Comparison of ENCODE assay signal across 29 cellular contexts in the genomic region with DNA sequence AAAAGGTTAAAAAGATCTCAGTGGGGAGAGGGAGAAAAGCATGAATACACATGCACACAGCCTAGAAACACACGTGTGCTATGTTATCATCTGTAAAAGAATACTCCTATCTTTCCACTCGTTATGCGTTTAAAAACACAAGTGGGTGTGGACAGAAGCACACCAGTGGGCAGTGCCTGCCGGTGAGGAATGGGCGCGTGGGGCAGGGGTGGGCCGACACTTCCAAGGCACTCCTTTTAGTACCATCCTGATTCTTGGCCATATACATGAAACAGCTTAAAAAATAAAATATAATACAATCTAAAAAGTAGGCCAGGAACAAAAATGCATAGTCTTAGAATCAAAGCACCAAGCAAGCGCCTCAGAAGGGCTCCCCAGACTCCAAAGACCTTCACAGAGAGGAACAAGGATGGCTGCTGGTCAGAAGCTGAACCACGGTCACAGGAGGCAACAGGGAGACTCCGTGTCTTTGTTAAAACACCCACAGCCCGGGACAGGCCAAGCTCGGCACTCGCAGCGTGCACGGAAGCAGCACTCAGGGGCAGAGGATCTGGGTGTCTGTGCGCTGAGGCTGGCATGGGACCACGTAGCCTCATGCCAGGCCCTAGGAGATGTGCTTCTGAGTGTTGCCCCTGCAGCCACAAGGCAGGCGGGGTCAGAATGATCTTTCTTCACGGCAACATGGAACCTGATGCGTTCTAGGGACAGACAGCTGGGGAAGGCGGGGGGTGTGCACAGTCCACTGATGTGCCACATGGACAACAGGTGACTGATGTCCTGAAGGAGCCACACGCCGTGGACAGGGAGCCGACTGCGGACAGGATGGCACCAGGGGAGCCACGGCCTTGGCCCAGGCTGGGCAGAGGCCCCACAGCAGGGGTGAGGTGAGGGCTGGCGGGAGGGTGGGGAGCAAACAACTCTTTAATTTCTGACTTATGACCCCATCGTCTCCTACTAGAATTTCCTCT.
"Had no signal": no experiment of that assay in that cellular context is flagged by ENCODE, and none has a peak within 500 bp of the region (broad histone marks: within the 10 kb centered on the region; RNA-seq: fewer than 3 reads in every experiment).

No MANE protein-coding gene starts in this region.

- H3K27me3 ChIP-seq: brain microvascular endothelial cell, MG63, SJSA1 had no signal

- H3K4me3 ChIP-seq: MG63, SJSA1 had no signal

- H3K9me2 ChIP-seq: SK-N-SH had no signal

- H3K4me2 ChIP-seq: SK-N-SH had no signal

- H3K27me3 Mint-ChIP-seq: activated CD4-positive, alpha-beta T cell treated with anti-CD3 and anti-CD28 coated beads, Interleukin-2, amount 10 ng/mL, durations not matched to agents 24 days and 14 days; activated CD8-positive, alpha-beta T cell treated with anti-CD3 and anti-CD28 coated beads for 36 hours; activated naive CD8-positive, alpha-beta T cell treated with anti-CD3 and anti-CD28 coated beads for 36 hours; activated T-helper 17 cell treated with anti-CD3 and anti-CD28 coated beads, Interleukin-2, amount 50 U/mL, for 72 hours; central memory CD8-positive, alpha-beta T cell had no signal

- H3K9me3 ChIP-seq: MG63, SJSA1, SK-N-SH had no signal

- ATAC-seq: activated CD8-positive, alpha-beta T cell treated with anti-CD3 and anti-CD28 coated beads for 36 hours; activated T-cell treated with anti-CD3 and anti-CD28 coated beads, Interleukin-2, amount 50 U/mL, for 72 hours; activated T-helper 17 cell treated with anti-CD3 and anti-CD28 coated beads, Interleukin-2, amount 50 U/mL, for 72 hours; Panc1 had no signal

- FAIRE-seq: TTC549 had no signal

- H3K9ac ChIP-seq: SK-N-SH had no signal

- H3K9me3 Mint-ChIP-seq: activated CD4-positive, alpha-beta T cell treated with anti-CD3 and anti-CD28 coated beads, Interleukin-2, amount 10 ng/mL, durations not matched to agents 24 days and 14 days; activated CD8-positive, alpha-beta T cell treated with anti-CD3 and anti-CD28 coated beads for 36 hours; activated naive CD8-positive, alpha-beta T cell treated with anti-CD3 and anti-CD28 coated beads for 36 hours; activated T-cell treated with anti-CD3 and anti-CD28 coated beads, Interleukin-2, amount 50 U/mL, for 72 hours; activated T-helper 17 cell treated with anti-CD3 and anti-CD28 coated beads, Interleukin-2, amount 50 U/mL, for 72 hours; central memory CD8-positive, alpha-beta T cell; T-helper 1 cell treated with Interleukin-12 subunit alpha and Interleukin-12 subunit beta and Interleukin-4 antibody, amounts not matched to agents 30 μg/mL and 1 μg/mL, for 36 hours; T-helper 2 cell treated with Interferon-gamma antibody and Interleukin-4, amounts not matched to agents 5 μg/mL and 100 μg/mL, for 36 hours had no signal

- H3K27ac ChIP-seq: brain microvascular endothelial cell, SJSA1 had no signal

- DNase-seq: activated CD4-positive, alpha-beta T cell treated with anti-CD3 and anti-CD28 coated beads, Interleukin-2, amount 10 ng/mL, durations not matched to agents 24 days and 14 days; activated CD4-positive, alpha-beta T cell treated with anti-CD3 and anti-CD28 coated beads, Interleukin-2, amount 50 U/mL, for 4 hours; activated CD8-positive, alpha-beta T cell treated with anti-CD3 and anti-CD28 coated beads for 36 hours; activated effector memory CD4-positive, alpha-beta T cell treated with anti-CD3 and anti-CD28 coated beads, Interleukin-2, amount 50 U/mL, for 16 hours; activated naive CD4-positive, alpha-beta T cell; activated naive CD4-positive, alpha-beta T cell treated with anti-CD3 and anti-CD28 coated beads, Interleukin-2, amount 50 U/mL, for 16 hours; activated naive CD8-positive, alpha-beta T cell treated with anti-CD3 and anti-CD28 coated beads for 36 hours; activated T-cell treated with anti-CD3 and anti-CD28 coated beads, Interleukin-2, amount 50 U/mL, for 1 hour; activated T-cell treated with anti-CD3 and anti-CD28 coated beads, Interleukin-2, amount 50 U/mL, for 72 hours; amniotic stem cell; brain microvascular endothelial cell; Kasumi-1; MG63; MV-4-11; NCI-H1092; NCI-H1436 treated with DMSO at 0.1 percent for 48 hours; NCI-H1694 treated with DMSO at 0.1 percent for 48 hours; NCI-H2029; NCI-H345; NCI-H524 treated with DMSO at 0.1 percent for 48 hours; SHP77 treated with DMSO at 0.1 percent for 48 hours; SK-N-SH had no signal

- H3K4me3 Mint-ChIP-seq: activated CD4-positive, alpha-beta T cell treated with anti-CD3 and anti-CD28 coated beads, Interleukin-2, amount 10 ng/mL, durations not matched to agents 24 days and 14 days; activated CD8-positive, alpha-beta T cell treated with anti-CD3 and anti-CD28 coated beads for 36 hours; activated naive CD8-positive, alpha-beta T cell treated with anti-CD3 and anti-CD28 coated beads for 36 hours; activated T-cell treated with anti-CD3 and anti-CD28 coated beads, Interleukin-2, amount 50 U/mL, for 72 hours; activated T-helper 17 cell treated with anti-CD3 and anti-CD28 coated beads, Interleukin-2, amount 50 U/mL, for 72 hours; central memory CD8-positive, alpha-beta T cell; T-helper 1 cell treated with Interleukin-12 subunit alpha and Interleukin-12 subunit beta and Interleukin-4 antibody, amounts not matched to agents 30 μg/mL and 1 μg/mL, for 36 hours; T-helper 2 cell treated with Interferon-gamma antibody and Interleukin-4, amounts not matched to agents 5 μg/mL and 100 μg/mL, for 36 hours had no signal

- H3K27ac Mint-ChIP-seq: activated CD4-positive, alpha-beta T cell treated with anti-CD3 and anti-CD28 coated beads, Interleukin-2, amount 10 ng/mL, durations not matched to agents 24 days and 14 days; activated CD8-positive, alpha-beta T cell treated with anti-CD3 and anti-CD28 coated beads for 36 hours; activated naive CD8-positive, alpha-beta T cell treated with anti-CD3 and anti-CD28 coated beads for 36 hours; activated T-cell treated with anti-CD3 and anti-CD28 coated beads, Interleukin-2, amount 50 U/mL, for 72 hours; activated T-helper 17 cell treated with anti-CD3 and anti-CD28 coated beads, Interleukin-2, amount 50 U/mL, for 72 hours; T-helper 1 cell treated with Interleukin-12 subunit alpha and Interleukin-12 subunit beta and Interleukin-4 antibody, amounts not matched to agents 30 μg/mL and 1 μg/mL, for 36 hours; T-helper 2 cell treated with Interferon-gamma antibody and Interleukin-4, amounts not matched to agents 5 μg/mL and 100 μg/mL, for 36 hours had no signal

- H3K4me1 ChIP-seq: SJSA1 had no signal
